In genomic region chr22:38190581-38190980, GRCh38 we compare ENCODE assay signal across 2 cellular contexts.
A peak's percentile ranks its signal among the peaks of the same experiment; 100 is the strongest.
TF ChIP-seq lines count a peak whose summit lies in the region.

No MANE protein-coding gene starts in this region.

TF ChIP-seq in liver, 16 proteins besides CTCF, POLR2A, EP300 and RAD21:
- TF ChIP-seq NR2F2 (IDR thresholded peaks at IDR 0.05) (peak; percentile 17), FOXA2 (IDR thresholded peaks at IDR 0.05) (peak; percentile 23), GABPA (IDR thresholded peaks at IDR 0.05 in 1 of 2, conservative IDR thresholded peaks at IDR 0.05 in 1 of 2) (peak in 1 of 2 donors; percentile 15), HNF4A (conservative IDR thresholded peaks at IDR 0.05) (peak; percentile 80 to 87), EGR1 (IDR thresholded peaks at IDR 0.05; ENCODE audit: low read depth in 2 of 2) (peak in 1 of 2 donors; percentile 63), FOXA1 (IDR thresholded peaks at IDR 0.05) (no peak), JUND (IDR thresholded peaks at IDR 0.05) (peak in 1 of 2 donors; percentile 66), YY1 (IDR thresholded peaks at IDR 0.05) (peak; percentile 75), SP1 (IDR thresholded peaks at IDR 0.05) (peak; percentile 75), ATF3 (IDR thresholded peaks at IDR 0.05) (no peak), HNF4G (IDR thresholded peaks at IDR 0.05) (peak; percentile 46), RXRA (IDR thresholded peaks at IDR 0.05) (peak; percentile 81 to 91), TAF1 (conservative IDR thresholded peaks at IDR 0.05) (no peak)
- TF ChIP-seq, protein P1, sequence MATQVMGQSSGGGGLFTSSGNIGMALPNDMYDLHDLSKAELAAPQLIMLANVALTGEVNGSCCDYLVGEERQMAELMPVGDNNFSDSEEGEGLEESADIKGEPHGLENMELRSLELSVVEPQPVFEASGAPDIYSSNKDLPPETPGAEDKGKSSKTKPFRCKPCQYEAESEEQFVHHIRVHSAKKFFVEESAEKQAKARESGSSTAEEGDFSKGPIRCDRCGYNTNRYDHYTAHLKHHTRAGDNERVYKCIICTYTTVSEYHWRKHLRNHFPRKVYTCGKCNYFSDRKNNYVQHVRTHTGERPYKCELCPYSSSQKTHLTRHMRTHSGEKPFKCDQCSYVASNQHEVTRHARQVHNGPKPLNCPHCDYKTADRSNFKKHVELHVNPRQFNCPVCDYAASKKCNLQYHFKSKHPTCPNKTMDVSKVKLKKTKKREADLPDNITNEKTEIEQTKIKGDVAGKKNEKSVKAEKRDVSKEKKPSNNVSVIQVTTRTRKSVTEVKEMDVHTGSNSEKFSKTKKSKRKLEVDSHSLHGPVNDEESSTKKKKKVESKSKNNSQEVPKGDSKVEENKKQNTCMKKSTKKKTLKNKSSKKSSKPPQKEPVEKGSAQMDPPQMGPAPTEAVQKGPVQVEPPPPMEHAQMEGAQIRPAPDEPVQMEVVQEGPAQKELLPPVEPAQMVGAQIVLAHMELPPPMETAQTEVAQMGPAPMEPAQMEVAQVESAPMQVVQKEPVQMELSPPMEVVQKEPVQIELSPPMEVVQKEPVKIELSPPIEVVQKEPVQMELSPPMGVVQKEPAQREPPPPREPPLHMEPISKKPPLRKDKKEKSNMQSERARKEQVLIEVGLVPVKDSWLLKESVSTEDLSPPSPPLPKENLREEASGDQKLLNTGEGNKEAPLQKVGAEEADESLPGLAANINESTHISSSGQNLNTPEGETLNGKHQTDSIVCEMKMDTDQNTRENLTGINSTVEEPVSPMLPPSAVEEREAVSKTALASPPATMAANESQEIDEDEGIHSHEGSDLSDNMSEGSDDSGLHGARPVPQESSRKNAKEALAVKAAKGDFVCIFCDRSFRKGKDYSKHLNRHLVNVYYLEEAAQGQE (IDR thresholded peaks at IDR 0.05) = peak; percentile 30
- TF ChIP-seq, protein P2, sequence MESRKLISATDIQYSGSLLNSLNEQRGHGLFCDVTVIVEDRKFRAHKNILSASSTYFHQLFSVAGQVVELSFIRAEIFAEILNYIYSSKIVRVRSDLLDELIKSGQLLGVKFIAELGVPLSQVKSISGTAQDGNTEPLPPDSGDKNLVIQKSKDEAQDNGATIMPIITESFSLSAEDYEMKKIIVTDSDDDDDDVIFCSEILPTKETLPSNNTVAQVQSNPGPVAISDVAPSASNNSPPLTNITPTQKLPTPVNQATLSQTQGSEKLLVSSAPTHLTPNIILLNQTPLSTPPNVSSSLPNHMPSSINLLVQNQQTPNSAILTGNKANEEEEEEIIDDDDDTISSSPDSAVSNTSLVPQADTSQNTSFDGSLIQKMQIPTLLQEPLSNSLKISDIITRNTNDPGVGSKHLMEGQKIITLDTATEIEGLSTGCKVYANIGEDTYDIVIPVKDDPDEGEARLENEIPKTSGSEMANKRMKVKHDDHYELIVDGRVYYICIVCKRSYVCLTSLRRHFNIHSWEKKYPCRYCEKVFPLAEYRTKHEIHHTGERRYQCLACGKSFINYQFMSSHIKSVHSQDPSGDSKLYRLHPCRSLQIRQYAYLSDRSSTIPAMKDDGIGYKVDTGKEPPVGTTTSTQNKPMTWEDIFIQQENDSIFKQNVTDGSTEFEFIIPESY (IDR thresholded peaks at IDR 0.05) = peak; percentile 52
- TF ChIP-seq, protein P3, sequence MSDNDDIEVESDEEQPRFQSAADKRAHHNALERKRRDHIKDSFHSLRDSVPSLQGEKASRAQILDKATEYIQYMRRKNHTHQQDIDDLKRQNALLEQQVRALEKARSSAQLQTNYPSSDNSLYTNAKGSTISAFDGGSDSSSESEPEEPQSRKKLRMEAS (IDR thresholded peaks at IDR 0.05) = peak; percentile 67

TF ChIP-seq in HepG2, 621 proteins besides CTCF, POLR2A, EP300 and RAD21:
- no peak for TF ChIP-seq TRIM24 (CRISPR knock-in tag; IDR thresholded peaks at IDR 0.05)
- no peak for TF ChIP-seq NR2F1 (CRISPR knock-in tag; IDR thresholded peaks at IDR 0.05)
- TF ChIP-seq ZFP90 (CRISPR knock-in tag; IDR thresholded peaks at IDR 0.05; ENCODE audit: borderline replicate concordance) = no peak
- TF ChIP-seq KDM5B (CRISPR knock-in tag; IDR thresholded peaks at IDR 0.05; ENCODE audit: borderline replicate concordance) = no peak
- TF ChIP-seq NR2C2 (CRISPR knock-in tag; IDR thresholded peaks at IDR 0.05; ENCODE audit: borderline replicate concordance) = no peak
- no peak for TF ChIP-seq ZNF552 (CRISPR knock-in tag; IDR thresholded peaks at IDR 0.05; ENCODE audit: borderline replicate concordance)
- no peak for TF ChIP-seq GZF1 (CRISPR knock-in tag; IDR thresholded peaks at IDR 0.05)
- TF ChIP-seq HCFC1 (IDR thresholded peaks at IDR 0.05; ENCODE audit: low read depth, low read length) = no peak
- TF ChIP-seq, protein P4, sequence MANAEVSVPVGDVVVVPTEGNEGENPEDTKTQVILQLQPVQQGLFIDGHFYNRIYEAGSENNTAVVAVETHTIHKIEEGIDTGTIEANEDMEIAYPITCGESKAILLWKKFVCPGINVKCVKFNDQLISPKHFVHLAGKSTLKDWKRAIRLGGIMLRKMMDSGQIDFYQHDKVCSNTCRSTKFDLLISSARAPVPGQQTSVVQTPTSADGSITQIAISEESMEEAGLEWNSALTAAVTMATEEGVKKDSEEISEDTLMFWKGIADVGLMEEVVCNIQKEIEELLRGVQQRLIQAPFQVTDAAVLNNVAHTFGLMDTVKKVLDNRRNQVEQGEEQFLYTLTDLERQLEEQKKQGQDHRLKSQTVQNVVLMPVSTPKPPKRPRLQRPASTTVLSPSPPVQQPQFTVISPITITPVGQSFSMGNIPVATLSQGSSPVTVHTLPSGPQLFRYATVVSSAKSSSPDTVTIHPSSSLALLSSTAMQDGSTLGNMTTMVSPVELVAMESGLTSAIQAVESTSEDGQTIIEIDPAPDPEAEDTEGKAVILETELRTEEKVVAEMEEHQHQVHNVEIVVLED (CRISPR knock-in tag; IDR thresholded peaks at IDR 0.05; ENCODE audit: borderline replicate concordance) = no peak
- no peak for TF ChIP-seq HDAC6 (IDR thresholded peaks at IDR 0.05; ENCODE audit: low read depth, low read length)
- no peak for TF ChIP-seq MZF1 (CRISPR knock-in tag; IDR thresholded peaks at IDR 0.05; ENCODE audit: borderline replicate concordance)
- no peak for TF ChIP-seq ZSCAN5A (CRISPR knock-in tag; IDR thresholded peaks at IDR 0.05; ENCODE audit: borderline replicate concordance)
- no peak for TF ChIP-seq RORA (CRISPR knock-in tag; IDR thresholded peaks at IDR 0.05)
- TF ChIP-seq ZNF704 (CRISPR knock-in tag; IDR thresholded peaks at IDR 0.05; ENCODE audit: borderline replicate concordance) = no peak
- TF ChIP-seq SIN3B (IDR thresholded peaks at IDR 0.05; ENCODE audit: low read length) = no peak
- TF ChIP-seq AHR (CRISPR knock-in tag; IDR thresholded peaks at IDR 0.05) = no peak
- no peak for TF ChIP-seq ZNF281 (CRISPR knock-in tag; IDR thresholded peaks at IDR 0.05; ENCODE audit: borderline replicate concordance)
- TF ChIP-seq NFYB (CRISPR knock-in tag; IDR thresholded peaks at IDR 0.05) = no peak
- no peak for TF ChIP-seq CREM (IDR thresholded peaks at IDR 0.05)
- TF ChIP-seq CREM (CRISPR knock-in tag; IDR thresholded peaks at IDR 0.05) = no peak
- no peak for TF ChIP-seq RFX1 (IDR thresholded peaks at IDR 0.05)
